8 cellular contexts compared by ENCODE assay signal in the genomic region with DNA sequence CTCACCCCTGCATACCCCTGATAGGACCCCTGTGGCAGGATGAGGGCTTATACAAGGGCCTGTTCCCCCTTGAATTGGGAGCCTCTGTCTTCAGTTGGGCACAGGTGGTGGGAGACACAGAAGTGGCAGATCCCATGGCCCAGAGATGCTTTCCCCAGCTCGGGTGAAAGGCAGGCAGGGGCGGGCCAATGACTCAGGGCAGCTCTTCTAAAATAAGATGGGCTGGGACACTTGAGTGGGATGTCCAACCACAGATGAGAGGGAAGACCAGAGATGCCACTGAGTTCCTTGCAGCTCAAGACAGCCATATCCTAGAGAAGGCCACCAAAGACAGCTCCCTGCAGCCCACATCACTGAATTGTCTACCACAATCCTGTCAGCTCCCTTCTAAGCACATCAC.
"Had no signal": no experiment of that assay in that cellular context is flagged by ENCODE, and none has a peak within 500 bp of the region (broad histone marks: within the 10 kb centered on the region; RNA-seq: fewer than 3 reads in every experiment).

No MANE protein-coding gene starts in this region.

- H3K4me1 ChIP-seq: HAP-1 had no signal

- H3K36me3 ChIP-seq: HAP-1 had no signal

- ATAC-seq: HCT116, K562 had no signal

- H3K9me3 Mint-ChIP-seq: HFFc6 had no signal

- DNase-seq: GM23248, GOT3, H7, HFFc6, IMR-90 had no signal

- H3K27ac Mint-ChIP-seq: HFFc6 had no signal

- H3K4me3 ChIP-seq: GM23248, HAP-1, K562 had no signal

- H3K27ac ChIP-seq: GM23248 had no signal

- H3K9ac ChIP-seq: GM23248 had no signal

- H3K4me3 Mint-ChIP-seq: HFFc6 had no signal

- H2AFZ ChIP-seq: GM23248 had no signal

- H3K9me3 ChIP-seq: HAP-1 had no signal
